28 cellular contexts compared by ENCODE assay signal in genomic region chr3:46231323-46231722, GRCh38. TPM values are rescaled to one million over a fixed set of nuclear protein-coding genes. Genes with fewer than 3 reads are reported as not detected.
DNase-seq lines count a peak whose midpoint lies in the region; ATAC-seq, FAIRE-seq and TF ChIP-seq lines count a peak whose summit lies in the region.
"Had no signal": no experiment of that assay in that cellular context is flagged by ENCODE, and none has a peak within 500 bp of the region (broad histone marks: within the 10 kb centered on the region; RNA-seq: fewer than 3 reads in every experiment).

No MANE protein-coding gene starts in this region.

- no peaks in the 10 kb centered on the region for H3K27me3 ChIP-seq in CD4-positive, CD25-positive, alpha-beta regulatory T cell (ENCODE audit: control insufficient read depth, insufficient read depth, low read length)
- peaks cover 23% of the 10 kb centered on the region for H3K27me3 ChIP-seq in keratinocyte (ENCODE audit: control insufficient read depth, extremely low read depth, insufficient read depth, low read length)
- H3K27me3 ChIP-seq: BLaER1 treated with 17β-estradiol and CSF1 and Interleukin-3, amounts not matched to agents 10 nM and 100 nM had no signal

- no peaks in the 10 kb centered on the region for H4K20me1 ChIP-seq in keratinocyte (ENCODE audit: control insufficient read depth, extremely low read depth, insufficient read depth, low read length)
- H4K20me1 ChIP-seq: BLaER1 treated with 17β-estradiol and CSF1 and Interleukin-3, amounts not matched to agents 10 nM and 100 nM had no signal

- H3K4me1 Mint-ChIP-seq in CD4-positive, CD25-positive, alpha-beta regulatory T cell = peaks cover 13 to 32% (median 19%) of the 10 kb centered on the region in 4 donors

- no peaks in the 10 kb centered on the region for H3K9me3 ChIP-seq in CD4-positive, CD25-positive, alpha-beta regulatory T cell (ENCODE audit: control insufficient read depth in 2 of 2, low read length in 2 of 2)
- no peaks in the 10 kb centered on the region for H3K9me3 ChIP-seq in keratinocyte (ENCODE audit: control insufficient read depth, low read depth, low read length)
- H3K9me3 ChIP-seq: A549 had no signal

- peaks cover 5% of the 10 kb centered on the region for H3K4me1 ChIP-seq in CD4-positive, CD25-positive, alpha-beta regulatory T cell (ENCODE audit: control insufficient read depth, insufficient read depth, low read length, poor library complexity, severe bottlenecking)
- peaks cover 4% of the 10 kb centered on the region for H3K4me1 ChIP-seq in keratinocyte (ENCODE audit: control insufficient read depth, extremely low read depth, insufficient read depth, low read length)
- H3K4me1 ChIP-seq: A549 had no signal

- no peaks in the 10 kb centered on the region for H3K36me3 ChIP-seq in CD4-positive, CD25-positive, alpha-beta regulatory T cell (ENCODE audit: control insufficient read depth, insufficient read depth, low read length)
- no peaks in the 10 kb centered on the region for H3K36me3 ChIP-seq in keratinocyte (ENCODE audit: control insufficient read depth in 2 of 2, extremely low read depth in 1 of 2, insufficient read depth in 2 of 2, low read length in 2 of 2)
- H3K36me3 ChIP-seq: BLaER1 treated with 17β-estradiol and CSF1 and Interleukin-3, amounts not matched to agents 10 nM and 100 nM had no signal

- no peak overlapping the region for H3K27ac ChIP-seq in CD4-positive, CD25-positive, alpha-beta regulatory T cell (ENCODE audit: insufficient read depth, low read length, poor library complexity, severe bottlenecking)
- no peak overlapping the region for H3K27ac ChIP-seq in keratinocyte (ENCODE audit: control insufficient read depth, insufficient read depth, low read length)
- H3K27ac ChIP-seq: 22Rv1, A549, C4-2B had no signal

- H2AFZ ChIP-seq in keratinocyte (ENCODE audit: control insufficient read depth, low read length) = no peak overlapping the region

- H3K9me1 ChIP-seq in keratinocyte (ENCODE audit: control insufficient read depth, extremely low read depth, insufficient read depth, low read length) = no peaks in the 10 kb centered on the region

- ATAC-seq in activated CD4-positive, CD25-positive, alpha-beta regulatory T cell treated with anti-CD3 and anti-CD28 coated beads, Interleukin-2, amount 50 U/mL, for 24 hours = peak; percentile 78 to 84
- no peak for ATAC-seq in CD4-positive, CD25-positive, alpha-beta regulatory T cell (ENCODE audit: low read depth in 2 of 2)
- ATAC-seq: A549, GM12878 had no signal

- dilution Hi-C loops in keratinocyte (cut with MboI; ENCODE audit: extremely low pct_ligation_motif_present, low sequenced_read_pairs) = no loop called here

- no peak for TF ChIP-seq CTCF in keratinocyte (optimal IDR thresholded peaks at IDR 0.05 in 1 of 3, IDR thresholded peaks at IDR 0.05 in 1 of 3, conservative IDR thresholded peaks at IDR 0.05 in 1 of 3; ENCODE audit: extremely low read depth in 1 of 3, insufficient read depth in 2 of 3, low read length in 3 of 3)

- peak; percentile 9 for FAIRE-seq in keratinocyte (lab: Jason Lieb, UNC)
- FAIRE-seq: A549, GM12878, GM12892, GM18507 had no signal

- peaks cover 0 to 3% (median 2%) of the 10 kb centered on the region in 7 donors for H3K9me3 Mint-ChIP-seq in CD4-positive, CD25-positive, alpha-beta regulatory T cell

- no peaks in the 10 kb centered on the region for H3K36me3 Mint-ChIP-seq in CD4-positive, CD25-positive, alpha-beta regulatory T cell
- H3K36me3 Mint-ChIP-seq: CD4-positive, alpha-beta memory T cell; CD8-positive, alpha-beta memory T cell had no signal

- H3K4me3 ChIP-seq in CD4-positive, CD25-positive, alpha-beta regulatory T cell (ENCODE audit: low read depth, low read length) = no peak overlapping the region
- H3K4me3 ChIP-seq in keratinocyte (ENCODE audit: control insufficient read depth in 2 of 3, extremely low read depth in 1 of 3, insufficient read depth in 2 of 3, low read depth in 1 of 3, low read length in 3 of 3) = no peak overlapping the region
- H3K4me3 ChIP-seq: A549; BLaER1 treated with 17β-estradiol and CSF1 and Interleukin-3, amounts not matched to agents 10 nM and 100 nM; GM12878 had no signal

- no peaks in the 10 kb centered on the region for H3K79me2 ChIP-seq in keratinocyte (ENCODE audit: control insufficient read depth, insufficient read depth, low read length)

- DNase-seq in activated CD4-positive, CD25-positive, alpha-beta regulatory T cell (lab: John Stamatoyannopoulos, UW) = no peak
- no peak for DNase-seq in CD4-positive, CD25-positive, alpha-beta regulatory T cell
- DNase-seq in keratinocyte (ENCODE audit: low read depth, low spot score) (no peak), NCI-H1105 (lab: John Stamatoyannopoulos, UW) (no peak)
- DNase-seq in stimulated activated CD4-positive, alpha-beta T cell treated with anti-CD3 and anti-CD28 coated beads, Interleukin-15, amount 100 ng/mL, for 24 hours = no peak
- DNase-seq: AML-193; CD4-positive, alpha-beta memory T cell; CD8-positive, alpha-beta memory T cell; COR-L47; DMS 273 treated with DMSO at 0.1 percent for 48 hours; DMS153; DMS53; DMS79; DND-41; EL; GDM1 had no signal

- peaks cover 6% of the 10 kb centered on the region for H3K27me3 Mint-ChIP-seq in CD4-positive, CD25-positive, alpha-beta regulatory T cell
- H3K27me3 Mint-ChIP-seq: B cell; CD4-positive, alpha-beta memory T cell; CD8-positive, alpha-beta memory T cell had no signal

- no peak overlapping the region for H3K9ac ChIP-seq in keratinocyte (ENCODE audit: control insufficient read depth, extremely low read depth, insufficient read depth, low read length)
- H3K9ac ChIP-seq: BLaER1 treated with 17β-estradiol and CSF1 and Interleukin-3, amounts not matched to agents 10 nM and 100 nM had no signal

- H3K4me3 Mint-ChIP-seq in CD4-positive, CD25-positive, alpha-beta regulatory T cell = no peak overlapping the region
- H3K4me3 Mint-ChIP-seq: B cell; CD4-positive, alpha-beta memory T cell; CD8-positive, alpha-beta memory T cell had no signal

- H3K27ac Mint-ChIP-seq in CD4-positive, CD25-positive, alpha-beta regulatory T cell = peak overlapping the region in 2 of 3 donors; percentile 5 to 54
- H3K27ac Mint-ChIP-seq: B cell; CD4-positive, alpha-beta memory T cell had no signal

- H3K4me2 ChIP-seq in keratinocyte (ENCODE audit: control insufficient read depth, extremely low read depth, insufficient read depth, low read depth, low read length) = no peak overlapping the region
- H3K4me2 ChIP-seq: A549 had no signal

RNA-seq across cellular contexts. Expression of gene CCR3, which starts 10.9 kb away (rescaled TPM):
- 6.0 TPM for total RNA-seq in CD4-positive, CD25-positive, alpha-beta regulatory T cell
- polyA plus RNA-seq in CD4-positive, CD25-positive, alpha-beta regulatory T cell = 10 to 100 TPM; 14.4 to 43.9 (median 17.0) TPM
- 0.16 to 0.84 TPM (median 0.17 TPM) in 3 replicates for polyA plus RNA-seq in keratinocyte
- polyA plus RNA-seq in keratinocyte (2011; ENCODE audit: low read depth) = not detected
- 0.12 and 0.33 TPM in 2 replicates for polyA plus RNA-seq in keratinocyte (2011; cell fraction: cytosol; rRNA removed)
- 0.73 and 0.85 TPM in 2 replicates for polyA plus RNA-seq in keratinocyte (2011; cell fraction: nucleus; rRNA removed)
- 0.35 TPM in 1 of 2 replicates, not detected in the other for polyA plus RNA-seq in keratinocyte (2012; ENCODE audit: low replicate concordance)
- 0.19 to 2.1 TPM in 2 of 3 replicates, not detected in the other for polyA minus RNA-seq in keratinocyte
- polyA minus RNA-seq in keratinocyte (2011; cell fraction: cytosol; rRNA and poly(A)+ RNA removed) = not detected
- 0.31 and 0.42 TPM in 2 replicates for polyA minus RNA-seq in keratinocyte (2011; cell fraction: nucleus; rRNA and poly(A)+ RNA removed)
- total RNA-seq: A172; B cell; CD8-positive, alpha-beta memory T cell; Daoy had no signal
- polyA plus RNA-seq: A549, BJ had no signal

RNA-seq across cellular contexts. Expression of gene CCR1, which starts 23.2 kb away (rescaled TPM):
- total RNA-seq in CD4-positive, CD25-positive, alpha-beta regulatory T cell = 0.17 TPM
- polyA plus RNA-seq in CD4-positive, CD25-positive, alpha-beta regulatory T cell = 1 to 10 TPM in 1 of 4 donors, under 1 TPM in 2, not detected in 1; 0.11 to 1.0 (median 0.33) TPM
- polyA plus RNA-seq in keratinocyte = 0.03 TPM in 1 of 3 replicates, not detected in the others
- not detected for polyA plus RNA-seq in keratinocyte (2011; ENCODE audit: low read depth)
- not detected in 2 replicates for polyA plus RNA-seq in keratinocyte (2011; cell fraction: cytosol; rRNA removed)
- polyA plus RNA-seq in keratinocyte (2011; cell fraction: nucleus; rRNA removed) = not detected in 2 replicates
- not detected in 2 replicates for polyA plus RNA-seq in keratinocyte (2012; ENCODE audit: low replicate concordance)
- polyA minus RNA-seq in keratinocyte = not detected in 3 replicates
- polyA minus RNA-seq in keratinocyte (2011; cell fraction: cytosol; rRNA and poly(A)+ RNA removed) = not detected
- not detected in 2 replicates for polyA minus RNA-seq in keratinocyte (2011; cell fraction: nucleus; rRNA and poly(A)+ RNA removed)
- total RNA-seq: A172, Daoy had no signal
- polyA plus RNA-seq: BJ had no signal

Comparison
In these comparisons a context has a peak if more than half of its experiments do, and no peak if none do; other contexts are left out.
1. ATAC-seq: peak in activated CD4-positive, CD25-positive, alpha-beta regulatory T cell treated with anti-CD3 and anti-CD28 coated beads, Interleukin-2, amount 50 U/mL, for 24 hours (2 of 2); none in CD4-positive, CD25-positive, alpha-beta regulatory T cell (0 of 2).
2. RNA of gene CCR3, which starts 10.9 kb away (polyA plus RNA-seq): 14.4 to 43.9 TPM in CD4-positive, CD25-positive, alpha-beta regulatory T cell; 0.12 to 0.85 TPM in keratinocyte; every median in the first group is over 4 times any median in the second.